In genomic region chr4:92305148-92305877, GRCh38 we compare ENCODE assay signal across 1 cellular context.
TF ChIP-seq lines count a peak whose summit lies in the region.

No MANE protein-coding gene starts in this region.

TF ChIP-seq in IMR-90, 13 proteins besides CTCF, POLR2A, EP300 and RAD21 (continued from another document):
- TF ChIP-seq MAZ (IDR thresholded peaks at IDR 0.05; ENCODE audit: borderline replicate concordance, low read depth, low read length), result no peak
- no peak for TF ChIP-seq RFX5 (IDR thresholded peaks at IDR 0.05; ENCODE audit: low read depth, low read length)
